Comparison of ENCODE assay signal across 17 cellular contexts in the genomic region with DNA sequence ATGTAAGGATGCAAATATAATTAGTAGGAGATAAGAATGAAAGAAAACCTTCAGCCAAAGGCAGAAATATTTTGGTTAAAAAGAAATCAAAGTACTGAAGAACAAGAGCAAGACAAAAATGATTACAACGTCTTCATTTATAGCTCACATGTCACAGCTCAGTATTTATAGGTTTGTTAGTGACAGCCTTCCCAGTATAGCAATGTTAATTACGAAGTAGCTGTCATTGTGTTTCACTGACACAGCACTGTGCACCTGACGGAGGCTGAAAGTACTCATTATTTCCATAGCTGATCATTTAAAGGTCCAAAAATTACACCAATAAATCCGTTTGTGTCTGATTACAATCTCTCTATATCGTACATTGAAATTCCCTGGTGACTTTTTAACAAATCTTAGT. TPM values are rescaled to one million over a fixed set of nuclear protein-coding genes. Genes with fewer than 3 reads are reported as not detected.
DNase-seq lines count a peak whose midpoint lies in the region; ATAC-seq and TF ChIP-seq lines count a peak whose summit lies in the region.
"Had no signal": no experiment of that assay in that cellular context is flagged by ENCODE, and none has a peak within 500 bp of the region (broad histone marks: within the 10 kb centered on the region; RNA-seq: fewer than 3 reads in every experiment).

No MANE protein-coding gene starts in this region.

- H3K4me1 Mint-ChIP-seq in HFFc6 (ENCODE audit: low read depth), result peaks cover 14% of the 10 kb centered on the region
- H3K4me1 Mint-ChIP-seq: CD8-positive, alpha-beta memory T cell had no signal

- H3F3A ChIP-seq in SK-N-SH (replicated peaks; ENCODE audit: insufficient read depth) (peaks cover 3% of the 10 kb centered on the region), PC-9 (ENCODE audit: insufficient read depth, low read depth) (no peaks in the 10 kb centered on the region)

- no peaks in the 10 kb centered on the region; a peak in 1 of 4 replicates for H3K4me1 ChIP-seq in SK-N-SH (ENCODE audit: control insufficient read depth in 1 of 2, insufficient read depth in 2 of 2, low read depth in 1 of 2, low read length in 1 of 2)
- no peaks in the 10 kb centered on the region for H3K4me1 ChIP-seq in PC-9 (replicated peaks; ENCODE audit: insufficient read depth)
- no peaks in the 10 kb centered on the region for H3K4me1 ChIP-seq in tibial nerve
- H3K4me1 ChIP-seq in thyroid gland, result no peaks in the 10 kb centered on the region
- H3K4me1 ChIP-seq: BLaER1, Caco-2, HAP-1 had no signal

- no peak overlapping the region for H3K27ac ChIP-seq in SK-N-SH (ENCODE audit: low read depth in 2 of 2, low read length in 1 of 2)
- no peak overlapping the region for H3K27ac ChIP-seq in PC-9
- H3K27ac ChIP-seq in tibial nerve, result no peak overlapping the region
- no peak overlapping the region for H3K27ac ChIP-seq in thyroid gland
- no peak overlapping the region for H3K27ac ChIP-seq in RWPE1
- H3K27ac ChIP-seq: 22Rv1, BLaER1 had no signal

- H3K27me3 ChIP-seq in SK-N-SH (ENCODE audit: insufficient read depth), result peaks cover 17% of the 10 kb centered on the region; the same call in 1 of the 2 replicates
- no peaks in the 10 kb centered on the region for H3K27me3 ChIP-seq in PC-9 (ENCODE audit: insufficient read depth, low read depth)
- no peaks in the 10 kb centered on the region for H3K27me3 ChIP-seq in tibial nerve
- no peaks in the 10 kb centered on the region for H3K27me3 ChIP-seq in thyroid gland
- H3K27me3 ChIP-seq: BLaER1 had no signal

- H2AFZ ChIP-seq in SK-N-SH (ENCODE audit: low read depth) (0 out of 2 replicates have a peak overlapping the region, but pooled peaks have one; percentile 6), PC-9 (peak overlapping the region; percentile 23; the same call in 1 of the 2 replicates)

- no peak overlapping the region for H3K9ac ChIP-seq in SK-N-SH
- H3K9ac ChIP-seq: BLaER1 had no signal

- H3K9me2 ChIP-seq in SK-N-SH, result no peaks in the 10 kb centered on the region
- 0 out of 2 replicates have a peak, but pooled peaks cover under 1% of the 10 kb centered on the region for H3K9me2 ChIP-seq in PC-9 (ENCODE audit: insufficient read depth)

- H3K79me2 ChIP-seq in SK-N-SH (ENCODE audit: insufficient read depth) (no peaks in the 10 kb centered on the region), PC-9 (ENCODE audit: low read depth) (no peaks in the 10 kb centered on the region)

- no peaks in the 10 kb centered on the region for H3K9me3 Mint-ChIP-seq in HFFc6

- no peaks in the 10 kb centered on the region for H3K36me3 ChIP-seq in SK-N-SH (replicated peaks in 1 of 2; ENCODE audit: control insufficient read depth in 1 of 2, insufficient read depth in 2 of 2, low read length in 1 of 2)
- H3K36me3 ChIP-seq in PC-9 (ENCODE audit: low read depth), result no peaks in the 10 kb centered on the region
- H3K36me3 ChIP-seq in tibial nerve, result no peaks in the 10 kb centered on the region
- no peaks in the 10 kb centered on the region for H3K36me3 ChIP-seq in thyroid gland
- H3K36me3 ChIP-seq: BLaER1, HAP-1 had no signal

- H4K20me1 ChIP-seq in SK-N-SH (ENCODE audit: insufficient read depth), result no peaks in the 10 kb centered on the region
- H4K20me1 ChIP-seq in PC-9 (ENCODE audit: insufficient read depth), result no peaks in the 10 kb centered on the region
- H4K20me1 ChIP-seq: BLaER1 had no signal

- CTCF ChIA-PET in SK-N-SH (lab: Yijun Ruan, JAX) (no interaction called here), PC-9 (lab: Charles Lee) (no interaction called here), RWPE1 (lab: Yijun Ruan, JAX) (no interaction called here)

- H3K4me3 Mint-ChIP-seq in HFFc6, result peak overlapping the region; percentile 49; the same call in 1 of the 2 replicates
- H3K4me3 Mint-ChIP-seq: CD8-positive, alpha-beta memory T cell had no signal

- DNase-seq in SK-N-SH, result no peak
- DNase-seq in HFFc6, result no peak
- DNase-seq in PC-9, result no peak
- no peak for DNase-seq in tibial nerve (ENCODE audit: low spot score in 2 of 2)
- DNase-seq in thyroid gland, result no peak
- no peak for DNase-seq in RWPE1 (ENCODE audit: low spot score)
- DNase-seq: AML-193; Caco-2; CD8-positive, alpha-beta memory T cell; DND-41; GF-D8; GOT3 had no signal

- no peaks in the 10 kb centered on the region for H3K36me3 Mint-ChIP-seq in HFFc6 (ENCODE audit: low read depth)
- H3K36me3 Mint-ChIP-seq: CD8-positive, alpha-beta memory T cell had no signal

- no peak for TF ChIP-seq RAD21 in SK-N-SH (IDR thresholded peaks at IDR 0.05; ENCODE audit: low read length)

- no peak for ATAC-seq in SK-N-SH treated with all-trans-retinoic acid at 6 μM for 48 hours

- H3K4me2 ChIP-seq in SK-N-SH (no peak overlapping the region), PC-9 (no peak overlapping the region)
- H3K4me2 ChIP-seq: BLaER1 had no signal

- H3K9me3 ChIP-seq in SK-N-SH (no peaks in the 10 kb centered on the region), PC-9 (ENCODE audit: insufficient read depth, low read depth) (no peaks in the 10 kb centered on the region), tibial nerve (no peaks in the 10 kb centered on the region), thyroid gland (no peaks in the 10 kb centered on the region)
- H3K9me3 ChIP-seq: BLaER1, Caco-2, HAP-1 had no signal

- no peak for TF ChIP-seq POLR2A in tibial nerve (IDR thresholded peaks at IDR 0.05)
- no peak for TF ChIP-seq POLR2A in thyroid gland (IDR thresholded peaks at IDR 0.05)

- TF ChIP-seq CTCF in SK-N-SH (IDR thresholded peaks at IDR 0.05), result no peak
- no peak for TF ChIP-seq CTCF in HFFc6 (IDR thresholded peaks at IDR 0.05)
- TF ChIP-seq CTCF in PC-9 (conservative IDR thresholded peaks at IDR 0.05), result no peak
- no peak for TF ChIP-seq CTCF in tibial nerve (IDR thresholded peaks at IDR 0.05)
- TF ChIP-seq CTCF in thyroid gland (IDR thresholded peaks at IDR 0.05), result no peak
- TF ChIP-seq CTCF in RWPE1 (conservative IDR thresholded peaks at IDR 0.05; ENCODE audit: low read depth), result no peak

- TF ChIP-seq EP300 in SK-N-SH (IDR thresholded peaks at IDR 0.05; ENCODE audit: borderline replicate concordance in 1 of 2, low read depth in 1 of 2, low read length in 1 of 2), result no peak
- TF ChIP-seq EP300 in tibial nerve (IDR thresholded peaks at IDR 0.05), result no peak

- no peaks in the 10 kb centered on the region for H3K27me3 Mint-ChIP-seq in HFFc6 (ENCODE audit: insufficient read depth)
- H3K27me3 Mint-ChIP-seq: CD8-positive, alpha-beta memory T cell had no signal

- no peak overlapping the region; the same call in 1 of the 2 replicates for H3K27ac Mint-ChIP-seq in HFFc6
- H3K27ac Mint-ChIP-seq: CD8-positive, alpha-beta memory T cell had no signal

- POLR2A ChIA-PET in SK-N-SH (lab: Yijun Ruan, JAX) (no interaction called here), PC-9 (lab: Charles Lee; ENCODE audit: unreplicated experiment) (no interaction called here), RWPE1 (lab: Yijun Ruan, JAX; ENCODE audit: low non-redundant PET) (no interaction called here)

- intact Hi-C loops in PC-9 (cut with micrococcal nuclease; ENCODE audit: unreplicated experiment) (no loop called here), thyroid gland (cut with DNase I) (no loop called here)

- no peak overlapping the region; a peak in 1 of 4 replicates for H3K4me3 ChIP-seq in SK-N-SH (ENCODE audit: low read depth in 2 of 2, low read length in 1 of 2)
- H3K4me3 ChIP-seq in PC-9, result no peak overlapping the region
- H3K4me3 ChIP-seq in tibial nerve, result no peak overlapping the region
- no peak overlapping the region for H3K4me3 ChIP-seq in thyroid gland (replicated peaks in 1 of 3)
- H3K4me3 ChIP-seq: BLaER1, HAP-1 had no signal

- 3% methylated on average over 5 of the region's 5 CpGs for WGBS in SK-N-SH (ENCODE audit: low lambda C conversion rate)
- WGBS in tibial nerve, 2 donors, result 45 to 58% methylated on average over 5 of the region's 5 CpGs
- 70 to 73% methylated on average over 5 of the region's 5 CpGs for WGBS in thyroid gland, 2 donors

- no TSS peak for BruUV-seq in PC-9 (replicated peaks; lab: Mats Ljungman, UMichigan)

TF ChIP-seq in SK-N-SH, 30 proteins besides CTCF, POLR2A, EP300 and RAD21 (continues in another document):
- no peak for TF ChIP-seq GATA2 (CRISPR knock-in tag; IDR thresholded peaks at IDR 0.05)
- TF ChIP-seq POLR2AphosphoS5 (IDR thresholded peaks at IDR 0.05; ENCODE audit: low read depth, low read length), result no peak
- TF ChIP-seq FOXJ3 (CRISPR knock-in tag; IDR thresholded peaks at IDR 0.05), result no peak

TF ChIP-seq in SK-N-SH treated with all-trans-retinoic acid at 6 μM for 48 hours, 23 proteins besides CTCF, POLR2A, EP300 and RAD21 (continues in another document):
- no peak for TF ChIP-seq ZC3H10 (CRISPR knock-in tag; IDR thresholded peaks at IDR 0.05)
- TF ChIP-seq BACH2 (CRISPR knock-in tag; IDR thresholded peaks at IDR 0.05; ENCODE audit: borderline replicate concordance), result no peak
- TF ChIP-seq CSRNP3 (CRISPR knock-in tag; IDR thresholded peaks at IDR 0.05), result no peak

RNA-seq across cellular contexts. Expression of gene OSTN, which starts 0.6 kb away (rescaled TPM):
- 0.02 TPM in 1 of 2 replicates, not detected in the other for polyA plus RNA-seq in SK-N-SH (2012; rRNA removed)
- 0.01 TPM in 2 replicates for polyA plus RNA-seq in SK-N-SH (2012; cell fraction: cytosol; rRNA removed)
- not detected in 2 replicates for polyA plus RNA-seq in SK-N-SH (2012; cell fraction: nucleus; rRNA removed)
- total RNA-seq in HFFc6 (2021; fragmentation: NEBNext Ultra II Directional; extraction: Animal tissue kit (Norgen Biotek cat#: 25700)), result under 1 TPM in 4 of 6 experiments, not detected in 2; 0.24 to 0.71 (median 0.34) TPM
- total RNA-seq in PC-9 (2021), result not detected in 2 replicates
- not detected for total RNA-seq in tibial nerve
- not detected for total RNA-seq in thyroid gland
- total RNA-seq: A673; Caco-2; CD8-positive, alpha-beta memory T cell had no signal
- polyA plus RNA-seq: CD8-positive, alpha-beta memory T cell had no signal
